In the genomic region with DNA sequence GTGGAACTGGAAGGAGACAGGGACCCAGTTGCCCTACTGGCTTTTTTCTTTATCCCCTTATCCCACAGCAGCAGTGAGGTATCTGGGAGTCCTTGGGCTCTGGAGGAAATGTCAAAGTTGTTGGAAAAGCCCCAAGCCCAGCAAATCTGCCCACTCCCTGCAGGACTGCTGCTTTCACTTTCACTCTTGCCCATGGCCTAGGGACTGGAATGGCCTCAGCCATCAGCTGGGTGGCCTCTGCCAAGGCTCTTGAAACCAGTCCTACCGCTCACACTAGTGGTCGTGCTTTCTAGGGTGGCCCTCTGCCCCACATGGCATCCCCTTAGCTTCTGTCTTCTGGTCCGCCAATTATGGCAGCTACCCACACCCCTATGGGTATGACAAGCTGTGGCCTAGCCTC, we compare ENCODE assay signal across 20 cellular contexts. TPM values are rescaled to one million over a fixed set of nuclear protein-coding genes. Genes with fewer than 3 reads are reported as not detected.
DNase-seq lines count a peak whose midpoint lies in the region; ATAC-seq and TF ChIP-seq lines count a peak whose summit lies in the region.
"Had no signal": no experiment of that assay in that cellular context is flagged by ENCODE, and none has a peak within 500 bp of the region (broad histone marks: within the 10 kb centered on the region; RNA-seq: fewer than 3 reads in every experiment).

No MANE protein-coding gene starts in this region.

- no peaks in the 10 kb centered on the region for H3K9me3 Mint-ChIP-seq in activated T-helper 17 cell treated with anti-CD3 and anti-CD28 coated beads, Interleukin-2, amount 50 U/mL, for 72 hours
- H3K9me3 Mint-ChIP-seq: activated CD8-positive, alpha-beta T cell treated with anti-CD3 and anti-CD28 coated beads for 36 hours had no signal

- peaks cover 3% of the 10 kb centered on the region for H3K4me1 Mint-ChIP-seq in activated T-helper 17 cell treated with anti-CD3 and anti-CD28 coated beads, Interleukin-2, amount 50 U/mL, for 72 hours

- no TSS peak for BruUV-seq in Panc1 (replicated peaks; lab: Mats Ljungman, UMichigan)

- H3K27me3 ChIP-seq in Panc1 (ENCODE audit: control insufficient read depth, insufficient read depth, low read length) (no peaks in the 10 kb centered on the region), neutrophil (no peaks in the 10 kb centered on the region)
- H3K27me3 ChIP-seq: BE2C, esophagus muscularis mucosa, tibial artery had no signal

- no peaks in the 10 kb centered on the region for H3K4me1 ChIP-seq in Panc1 (ENCODE audit: control insufficient read depth, insufficient read depth, low read length)
- no peaks in the 10 kb centered on the region for H3K4me1 ChIP-seq in neutrophil (ENCODE audit: control insufficient read depth in 1 of 2, insufficient read depth in 1 of 2, low read depth in 1 of 2, low read length in 1 of 2)
- H3K4me1 ChIP-seq: BE2C, tibial artery had no signal

- H3K36me3 ChIP-seq in Panc1 (ENCODE audit: control insufficient read depth, insufficient read depth, low read length) (no peaks in the 10 kb centered on the region), neutrophil (no peaks in the 10 kb centered on the region)
- H3K36me3 ChIP-seq: BE2C, esophagus muscularis mucosa, tibial artery had no signal

- no peaks in the 10 kb centered on the region for H3K27me3 Mint-ChIP-seq in activated T-helper 17 cell treated with anti-CD3 and anti-CD28 coated beads, Interleukin-2, amount 50 U/mL, for 72 hours
- H3K27me3 Mint-ChIP-seq: activated CD8-positive, alpha-beta T cell treated with anti-CD3 and anti-CD28 coated beads for 36 hours; activated naive CD8-positive, alpha-beta T cell had no signal

- DNase-seq in EH (ENCODE audit: low read depth) (peak; percentile 5), Panc1 (ENCODE audit: low read depth, low spot score) (no peak), fibroblast of the aortic adventitia (ENCODE audit: low read depth) (peak; percentile 10), GOT3 (lab: John Stamatoyannopoulos, UW) (no peak), DMS 273 treated with DMSO at 0.1 percent for 48 hours (lab: John Stamatoyannopoulos, UW) (no peak)
- DNase-seq: activated CD8-positive, alpha-beta T cell treated with anti-CD3 and anti-CD28 coated beads for 36 hours; activated T-cell treated with anti-CD3 and anti-CD28 coated beads, Interleukin-2, amount 50 U/mL, for 48 hours; BE2C; NCI-H2171; NCI-H82; stimulated activated CD4-positive, alpha-beta T cell treated with anti-CD3 and anti-CD28 coated beads, Interleukin-12 subunit alpha, Interleukin-12 subunit beta, amount 100 ng/mL, for 4 hours; stimulated activated naive B cell treated with anti-CD40 and anti-IgM and Interleukin-4, amounts not matched to agents 10 μg/mL and 1 μg/mL and 100 μg/mL, for 72 hours; tibial artery had no signal

- H3K4me3 Mint-ChIP-seq in activated T-helper 17 cell treated with anti-CD3 and anti-CD28 coated beads, Interleukin-2, amount 50 U/mL, for 72 hours: no peak overlapping the region
- H3K4me3 Mint-ChIP-seq: activated CD8-positive, alpha-beta T cell treated with anti-CD3 and anti-CD28 coated beads for 36 hours; activated naive CD8-positive, alpha-beta T cell; stimulated activated naive B cell treated with anti-CD40 and anti-IgM and Interleukin-4, amounts not matched to agents 10 μg/mL and 1 μg/mL and 100 μg/mL, for 72 hours had no signal

- H3K27ac Mint-ChIP-seq in activated T-helper 17 cell treated with anti-CD3 and anti-CD28 coated beads, Interleukin-2, amount 50 U/mL, for 72 hours: no peak overlapping the region
- H3K27ac Mint-ChIP-seq: activated CD8-positive, alpha-beta T cell treated with anti-CD3 and anti-CD28 coated beads for 36 hours; activated naive CD8-positive, alpha-beta T cell; stimulated activated naive B cell treated with anti-CD40 and anti-IgM and Interleukin-4, amounts not matched to agents 10 μg/mL and 1 μg/mL and 100 μg/mL, for 72 hours had no signal

- peak; percentile 58; the same call in 1 of the 2 replicates for ATAC-seq in Panc1
- no peak for ATAC-seq in GM21717 (IDR thresholded peaks at IDR 0.05; ENCODE audit: unreplicated experiment)
- no peak for ATAC-seq in activated T-helper 17 cell treated with anti-CD3 and anti-CD28 coated beads, Interleukin-2, amount 50 U/mL, for 72 hours (replicated peaks)
- ATAC-seq: activated CD8-positive, alpha-beta T cell treated with anti-CD3 and anti-CD28 coated beads for 36 hours; HCT116 had no signal

- TF ChIP-seq CTCF in Panc1 (IDR thresholded peaks at IDR 0.05) (no peak), fibroblast of the aortic adventitia (IDR thresholded peaks at IDR 0.05; ENCODE audit: insufficient read depth, low read length) (no peak), neutrophil (IDR thresholded peaks at IDR 0.05) (no peak)

- no peak overlapping the region for H3K27ac ChIP-seq in Panc1 (ENCODE audit: low read length)
- H3K27ac ChIP-seq in neutrophil: peak overlapping the region; percentile 66
- H3K27ac ChIP-seq: esophagus muscularis mucosa, tibial artery, VCaP had no signal

- no peak overlapping the region; a peak in 1 of 4 replicates for H3K4me3 ChIP-seq in Panc1 (ENCODE audit: low read depth in 2 of 2, low read length in 2 of 2)
- H3K4me3 ChIP-seq in fibroblast of the aortic adventitia (ENCODE audit: low read depth, low read length): no peak overlapping the region
- no peak overlapping the region for H3K4me3 ChIP-seq in neutrophil (ENCODE audit: low read depth in 1 of 2, low read length in 1 of 2)
- H3K4me3 ChIP-seq: tibial artery had no signal

- intact Hi-C loops in Panc1 (cut with micrococcal nuclease; ENCODE audit: unreplicated experiment): no loop called here

- CTCF ChIA-PET in Panc1 (lab: Charles Lee): no interaction called here

- in situ Hi-C loops in Panc1 (cut with HindIII; ENCODE audit: low pct_unique_long_range_greater_than_20kb, low sequenced_read_pairs): no loop called here

- POLR2A ChIA-PET in Panc1 (lab: Charles Lee): no interaction called here

- H3K36me3 Mint-ChIP-seq in activated T-helper 17 cell treated with anti-CD3 and anti-CD28 coated beads, Interleukin-2, amount 50 U/mL, for 72 hours (ENCODE audit: low read depth): no peaks in the 10 kb centered on the region
- H3K36me3 Mint-ChIP-seq: activated naive CD8-positive, alpha-beta T cell had no signal

- H3K9me3 ChIP-seq in Panc1 (ENCODE audit: control insufficient read depth, insufficient read depth, low read depth, low read length) (no peaks in the 10 kb centered on the region), neutrophil (no peaks in the 10 kb centered on the region)
- H3K9me3 ChIP-seq: BE2C, esophagus muscularis mucosa, tibial artery had no signal

RNA-seq across cellular contexts. Expression of a gene that starts 9.7 kb away (rescaled TPM):
- total RNA-seq in Panc1 (2021; ENCODE audit: unreplicated experiment): 0.41 TPM
- not detected for polyA plus RNA-seq in Panc1 (2012; ENCODE audit: insufficient read length)
- total RNA-seq in fibroblast of the aortic adventitia (ENCODE audit: low replicate concordance): not detected in 2 replicates
- under 1 TPM in 1 of 2 donors, not detected in 1; 0.37 TPM for total RNA-seq in activated T-helper 17 cell treated with anti-CD3 and anti-CD28 coated beads, Interleukin-2, amount 50 U/mL, for 72 hours
- total RNA-seq: activated CD8-positive, alpha-beta T cell treated with anti-CD3 and anti-CD28 coated beads for 36 hours; esophagus muscularis mucosa had no signal

RNA-seq across cellular contexts. Expression of a gene that starts 33.0 kb away (rescaled TPM):
- total RNA-seq in Panc1 (2021; ENCODE audit: unreplicated experiment) (not detected), fibroblast of the aortic adventitia (ENCODE audit: low replicate concordance) (not detected in 2 replicates)
- polyA plus RNA-seq in Panc1 (2012; ENCODE audit: insufficient read length): not detected
- total RNA-seq in activated T-helper 17 cell treated with anti-CD3 and anti-CD28 coated beads, Interleukin-2, amount 50 U/mL, for 72 hours: under 1 TPM in 1 of 2 donors, not detected in 1; 0.29 TPM
- total RNA-seq: activated CD8-positive, alpha-beta T cell treated with anti-CD3 and anti-CD28 coated beads for 36 hours; esophagus muscularis mucosa had no signal

RNA-seq across cellular contexts. Expression of a gene that starts 48.0 kb away (rescaled TPM):
- total RNA-seq in Panc1 (2021; ENCODE audit: unreplicated experiment): 0.10 TPM
- polyA plus RNA-seq in Panc1 (2012; ENCODE audit: insufficient read length): not detected
- total RNA-seq in fibroblast of the aortic adventitia (ENCODE audit: low replicate concordance): not detected in 2 replicates
- total RNA-seq in activated T-helper 17 cell treated with anti-CD3 and anti-CD28 coated beads, Interleukin-2, amount 50 U/mL, for 72 hours: not detected
- total RNA-seq: activated CD8-positive, alpha-beta T cell treated with anti-CD3 and anti-CD28 coated beads for 36 hours; esophagus muscularis mucosa had no signal

Comparison
In these comparisons a context has a peak if more than half of its experiments do, and no peak if none do; other contexts are left out.
1. DNase-seq: peak in EH (single experiment) and fibroblast of the aortic adventitia (single experiment); none in Panc1 (single experiment), GOT3 (single experiment) and DMS 273 treated with DMSO at 0.1 percent for 48 hours (single experiment).